ENCODE assay signal across 19 cellular contexts in genomic region chr7:90271753-90272152, GRCh38.
DNase-seq lines count a peak whose midpoint lies in the region; TF ChIP-seq lines count a peak whose summit lies in the region.
"Had no signal": no experiment of that assay in that cellular context is flagged by ENCODE, and none has a peak within 500 bp of the region (broad histone marks: within the 10 kb centered on the region; RNA-seq: fewer than 3 reads in every experiment).

No MANE protein-coding gene starts in this region.

- in situ Hi-C loops in KBM-7 (cut with MboI; ENCODE audit: low pct_unique_long_range_greater_than_20kb, low sequenced_read_pairs) = no loop called here

- no peak overlapping the region for H3K9ac ChIP-seq in subcutaneous abdominal adipose tissue (ENCODE audit: low read length in 5 of 5)

- peaks cover 0 to 26% (median 18%) of the 10 kb centered on the region in 5 donors for H3K4me1 ChIP-seq in subcutaneous abdominal adipose tissue (ENCODE audit: control insufficient read depth in 5 of 5, insufficient read depth in 5 of 5, low read length in 5 of 5)
- H3K4me1 ChIP-seq in effector memory CD4-positive, alpha-beta T cell (ENCODE audit: control insufficient read depth, insufficient read depth, low read length, poor library complexity, severe bottlenecking) = no peaks in the 10 kb centered on the region
- H3K4me1 ChIP-seq: psoas muscle, thyroid gland had no signal

- no peak for TF ChIP-seq CTCF in foreskin fibroblast (IDR thresholded peaks at IDR 0.05; ENCODE audit: low read depth, low read length)

- no peaks in the 10 kb centered on the region for H3K9me3 ChIP-seq in subcutaneous abdominal adipose tissue (ENCODE audit: control insufficient read depth in 5 of 5, low read length in 5 of 5)
- H3K9me3 ChIP-seq in effector memory CD4-positive, alpha-beta T cell (ENCODE audit: control insufficient read depth, low read length) = no peaks in the 10 kb centered on the region
- H3K9me3 ChIP-seq: ascending aorta, psoas muscle, thyroid gland had no signal

- peaks cover 0 to 4% (median 0%) of the 10 kb centered on the region in 5 donors for H3K36me3 ChIP-seq in subcutaneous abdominal adipose tissue (ENCODE audit: control insufficient read depth in 5 of 5, insufficient read depth in 5 of 5, low read length in 5 of 5)
- no peaks in the 10 kb centered on the region for H3K36me3 ChIP-seq in effector memory CD4-positive, alpha-beta T cell (ENCODE audit: control insufficient read depth, insufficient read depth, low read length)
- H3K36me3 ChIP-seq: ascending aorta, thyroid gland, WERI-Rb-1 had no signal

- H3K4me3 ChIP-seq in foreskin fibroblast (ENCODE audit: low read depth in 1 of 2, low read length in 2 of 2) = no peak overlapping the region
- no peak overlapping the region for H3K4me3 ChIP-seq in subcutaneous abdominal adipose tissue (ENCODE audit: low read depth in 1 of 5, low read length in 5 of 5)
- H3K4me3 ChIP-seq in effector memory CD4-positive, alpha-beta T cell (ENCODE audit: insufficient read depth, low read depth, low read length, poor library complexity, severe bottlenecking) = no peak overlapping the region
- H3K4me3 ChIP-seq: ascending aorta, psoas muscle, thyroid gland had no signal

- DNase-seq in GM03348 (ENCODE audit: low spot score) (peak; percentile 55), amniotic epithelial cell (ENCODE audit: low read depth) (peak; percentile 50), foreskin fibroblast (peak; percentile 65 to 81), pons (ENCODE audit: low spot score) (no peak), KBM-7 (no peak)
- DNase-seq in effector memory CD4-positive, alpha-beta T cell = no peak
- no peak for DNase-seq in activated T-cell treated with anti-CD3 and anti-CD28 coated beads, Interleukin-2, amount 50 U/mL, for 1 hour
- DNase-seq: activated effector memory CD4-positive, alpha-beta T cell treated with anti-CD3 and anti-CD28 coated beads, Interleukin-2, amount 50 U/mL, for 16 hours; CD8-positive, alpha-beta memory T cell; effector CD4-positive, alpha-beta T cell; GDM1; NCI-H1048; NCI-H345; psoas muscle; SW 1271; thyroid gland; WERI-Rb-1 had no signal

- H3K27ac ChIP-seq in subcutaneous abdominal adipose tissue (ENCODE audit: low read depth, low read length) = peak overlapping the region; percentile 71
- H3K27ac ChIP-seq in effector memory CD4-positive, alpha-beta T cell (ENCODE audit: insufficient read depth, low read length, poor library complexity, severe bottlenecking) = no peak overlapping the region
- H3K27ac ChIP-seq: ascending aorta, psoas muscle, thyroid gland, WERI-Rb-1 had no signal

- no peaks in the 10 kb centered on the region for H3K27me3 ChIP-seq in subcutaneous abdominal adipose tissue (ENCODE audit: control insufficient read depth in 5 of 5, insufficient read depth in 4 of 5, low read length in 5 of 5)
- no peaks in the 10 kb centered on the region for H3K27me3 ChIP-seq in effector memory CD4-positive, alpha-beta T cell (replicated peaks; ENCODE audit: control insufficient read depth, insufficient read depth, low read length, poor library complexity, severe bottlenecking)
- H3K27me3 ChIP-seq: ascending aorta, thyroid gland had no signal

Comparison
In these comparisons a context has a peak if more than half of its experiments do, and no peak if none do; other contexts are left out.
1. DNase-seq: peak in GM03348 (single experiment), amniotic epithelial cell (single experiment) and foreskin fibroblast (2 of 2); none in pons (single experiment), KBM-7 (single experiment), effector memory CD4-positive, alpha-beta T cell (0 of 3) and activated T-cell treated with anti-CD3 and anti-CD28 coated beads, Interleukin-2, amount 50 U/mL, for 1 hour (single experiment).